Comparison of ENCODE assay signal across 18 cellular contexts in the genomic region with DNA sequence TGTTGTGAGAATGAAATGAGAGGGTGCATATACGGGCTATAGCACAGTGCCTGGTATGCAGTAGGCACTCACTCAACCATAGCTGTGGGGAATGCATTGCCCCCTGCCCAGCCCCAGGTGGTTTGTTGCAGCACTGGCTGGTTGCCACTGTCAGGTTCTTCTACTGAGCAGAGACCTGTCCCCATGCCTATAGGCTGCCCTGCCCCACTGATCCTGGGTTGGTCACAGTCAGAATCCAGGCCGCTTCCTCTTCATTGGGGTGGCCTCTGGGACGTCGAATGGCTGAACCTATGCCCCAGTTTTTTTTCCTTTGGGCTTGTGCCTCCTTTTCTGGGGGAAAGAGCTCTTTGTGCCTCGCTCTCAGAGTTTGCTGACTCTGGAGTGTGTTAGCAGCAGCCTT.
DNase-seq lines count a peak whose midpoint lies in the region; ATAC-seq, FAIRE-seq and TF ChIP-seq lines count a peak whose summit lies in the region.
"Had no signal": no experiment of that assay in that cellular context is flagged by ENCODE, and none has a peak within 500 bp of the region (broad histone marks: within the 10 kb centered on the region; RNA-seq: fewer than 3 reads in every experiment).

No MANE protein-coding gene starts in this region.

- WGBS in heart right ventricle, 2 donors = 68 to 75% methylated on average over 5 of the region's 5 CpGs
- WGBS in sigmoid colon, 2 donors = 76 to 82% methylated on average over 5 of the region's 5 CpGs

- no peak for TF ChIP-seq POLR2A in sigmoid colon (IDR thresholded peaks at IDR 0.05)

- TF ChIP-seq EP300 in sigmoid colon (IDR thresholded peaks at IDR 0.05) = no peak

- H3K36me3 ChIP-seq in heart right ventricle = peaks cover 0 to 84% (median 17%) of the 10 kb centered on the region in 9 donors
- peaks cover 46% of the 10 kb centered on the region for H3K36me3 ChIP-seq in right atrium auricular region
- peaks cover 0 to 28% (median 20%) of the 10 kb centered on the region in 4 donors for H3K36me3 ChIP-seq in sigmoid colon
- H3K36me3 ChIP-seq: HAP-1 had no signal

- H3K4me3 ChIP-seq in heart right ventricle (no peak overlapping the region), right atrium auricular region (no peak overlapping the region), sigmoid colon (no peak overlapping the region)
- H3K4me3 ChIP-seq: HAP-1 had no signal

- FAIRE-seq in GM19239 (lab: Jason Lieb, UNC) = no peak
- FAIRE-seq: A204.1, GM18507 had no signal

- H3K9me3 ChIP-seq in heart right ventricle (no peaks in the 10 kb centered on the region), right atrium auricular region (no peaks in the 10 kb centered on the region), sigmoid colon (no peaks in the 10 kb centered on the region)
- H3K9me3 ChIP-seq: HAP-1 had no signal

- H3K27ac ChIP-seq in heart right ventricle (peak overlapping the region in 8 of 10 donors; percentile 24 to 91 (median 84)), right atrium auricular region (peak overlapping the region; percentile 79 to 83), sigmoid colon (no peak overlapping the region)
- H3K27ac ChIP-seq: C4-2B had no signal

- no peak for TF ChIP-seq CTCF in heart right ventricle (IDR thresholded peaks at IDR 0.05)
- no peak for TF ChIP-seq CTCF in right atrium auricular region (IDR thresholded peaks at IDR 0.05)
- TF ChIP-seq CTCF in sigmoid colon (IDR thresholded peaks at IDR 0.05) = no peak

- no peaks in the 10 kb centered on the region for H3K27me3 ChIP-seq in heart right ventricle
- H3K27me3 ChIP-seq in right atrium auricular region = no peaks in the 10 kb centered on the region
- no peaks in the 10 kb centered on the region for H3K27me3 ChIP-seq in sigmoid colon

- intact Hi-C loops in heart right ventricle (cut with DNase I) = loop anchor here in 1 of 10 donors (5.0 kb wide), 1 partner anchor 34 kb away; no protein-coding TSS in a partner anchor
- intact Hi-C loops in Right ventricle myocardium superior (cut with DNase I) = no loop called here
- intact Hi-C loops in sigmoid colon (cut with DNase I) = no loop called here
- intact Hi-C loops in left colon (cut with DNase I, micrococcal nuclease) = no loop called here

- ATAC-seq in heart right ventricle (no peak), Right ventricle myocardium superior (ENCODE audit: poor library complexity) (no peak), GM19324 (IDR thresholded peaks at IDR 0.05; ENCODE audit: low FRiP score, unreplicated experiment) (no peak), HG03135 (IDR thresholded peaks at IDR 0.05; ENCODE audit: unreplicated experiment) (no peak), left colon (no peak)
- ATAC-seq: Panc1 had no signal

- H3K4me1 ChIP-seq in heart right ventricle = peaks cover 38 to 98% (median 79%) of the 10 kb centered on the region in 9 donors
- peaks cover 0 to 83% of the 10 kb centered on the region in 2 donors for H3K4me1 ChIP-seq in right atrium auricular region
- peaks cover 0 to 16% (median 0%) of the 10 kb centered on the region in 4 donors for H3K4me1 ChIP-seq in sigmoid colon
- H3K4me1 ChIP-seq: HAP-1 had no signal

- DNase-seq in heart right ventricle = no peak
- DNase-seq in Right ventricle myocardium superior = no peak
- DNase-seq in right atrium auricular region (ENCODE audit: low spot score) = no peak
- DNase-seq in sigmoid colon = peak; percentile 52
- no peak for DNase-seq in GM19239 (ENCODE audit: insufficient read length, low spot score)
- no peak for DNase-seq in left colon
- DNase-seq: Calu3, IMR-90, Kasumi-1, NCI-H187 treated with DMSO at 0.1 percent for 48 hours, NCI-H2171 treated with DMSO at 0.1 percent for 48 hours had no signal

Comparison
In these comparisons a context has a peak if more than half of its experiments do, and no peak if none do; other contexts are left out.
1. H3K27ac ChIP-seq: peak in heart right ventricle (8 of 10) and right atrium auricular region (2 of 2); none in sigmoid colon (0 of 4).